In the genomic region with DNA sequence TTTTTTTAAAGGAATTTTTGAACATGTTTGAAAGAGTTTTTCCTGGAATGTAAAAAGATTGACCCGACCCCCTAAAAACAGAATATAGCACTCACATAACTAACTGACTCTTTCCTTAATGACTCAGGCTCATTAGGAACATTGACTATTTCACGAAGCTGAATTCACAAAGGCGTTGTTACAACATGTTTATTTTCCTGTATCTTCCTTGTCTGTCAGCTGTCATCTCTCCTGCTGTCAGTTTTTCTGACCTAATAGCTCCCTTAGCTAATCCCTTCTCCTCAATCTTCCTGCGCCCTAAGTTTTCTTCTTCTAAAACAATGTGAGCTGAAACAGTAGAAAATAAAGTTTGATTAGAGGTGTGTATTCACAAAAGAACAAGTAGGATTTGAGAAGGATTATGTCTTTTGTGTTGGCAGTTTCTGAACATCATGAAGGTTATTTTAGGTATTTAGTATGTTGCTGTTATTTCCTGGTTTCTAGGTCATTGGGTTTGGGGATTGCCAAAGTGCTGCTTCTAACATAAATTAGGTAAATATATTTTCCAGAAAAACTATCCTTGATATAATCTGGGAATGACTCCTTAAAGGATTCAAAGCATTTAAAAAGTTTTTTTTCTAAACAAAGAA, we compare ENCODE assay signal across 16 cellular contexts. TPM values are rescaled to one million over a fixed set of nuclear protein-coding genes. Genes with fewer than 3 reads are reported as not detected.
DNase-seq lines count a peak whose midpoint lies in the region; ATAC-seq, FAIRE-seq and TF ChIP-seq lines count a peak whose summit lies in the region.
"Had no signal": no experiment of that assay in that cellular context is flagged by ENCODE, and none has a peak within 500 bp of the region (broad histone marks: within the 10 kb centered on the region; RNA-seq: fewer than 3 reads in every experiment).

No MANE protein-coding gene starts in this region.

- H3K4me1 Mint-ChIP-seq in T-helper 2 cell treated with Interferon-gamma antibody and Interleukin-4, amounts not matched to agents 5 μg/mL and 100 μg/mL, for 36 hours (ENCODE audit: low read depth) = peaks cover 32% of the 10 kb centered on the region
- peaks cover 54% of the 10 kb centered on the region for H3K4me1 Mint-ChIP-seq in activated CD8-positive, alpha-beta T cell treated with anti-CD3 and anti-CD28 coated beads for 36 hours (ENCODE audit: low read depth)
- H3K4me1 Mint-ChIP-seq in memory B cell = peaks cover 36% of the 10 kb centered on the region

- CTCF ChIA-PET in activated CD8-positive, alpha-beta T cell treated with anti-CD3 and anti-CD28 coated beads for 36 hours (lab: Charles Lee) = interaction anchor here (1.1 to 2.0 kb wide), 5 partner anchors 8 to 53 kb away, joined by 3 to 9 read pairs (median 3); no protein-coding TSS in a partner anchor

- peak overlapping the region; percentile 62 for H3K27ac Mint-ChIP-seq in T-helper 2 cell treated with Interferon-gamma antibody and Interleukin-4, amounts not matched to agents 5 μg/mL and 100 μg/mL, for 36 hours
- peak overlapping the region; percentile 98 for H3K27ac Mint-ChIP-seq in activated CD8-positive, alpha-beta T cell treated with anti-CD3 and anti-CD28 coated beads for 36 hours
- H3K27ac Mint-ChIP-seq in memory B cell = peak overlapping the region; percentile 68

- TF ChIP-seq CTCF in activated CD8-positive, alpha-beta T cell treated with anti-CD3 and anti-CD28 coated beads for 36 hours (IDR thresholded peaks at IDR 0.05) = no peak

- H3K27me3 Mint-ChIP-seq in T-helper 2 cell treated with Interferon-gamma antibody and Interleukin-4, amounts not matched to agents 5 μg/mL and 100 μg/mL, for 36 hours (ENCODE audit: low read depth) = no peaks in the 10 kb centered on the region
- H3K27me3 Mint-ChIP-seq in activated CD8-positive, alpha-beta T cell treated with anti-CD3 and anti-CD28 coated beads for 36 hours = no peaks in the 10 kb centered on the region
- no peaks in the 10 kb centered on the region for H3K27me3 Mint-ChIP-seq in memory B cell

- peak overlapping the region; percentile 39 for H3K4me3 Mint-ChIP-seq in T-helper 2 cell treated with Interferon-gamma antibody and Interleukin-4, amounts not matched to agents 5 μg/mL and 100 μg/mL, for 36 hours
- peak overlapping the region; percentile 58 for H3K4me3 Mint-ChIP-seq in activated CD8-positive, alpha-beta T cell treated with anti-CD3 and anti-CD28 coated beads for 36 hours
- peak overlapping the region; percentile 19 for H3K4me3 Mint-ChIP-seq in memory B cell

- FAIRE-seq in GM12891 (lab: Jason Lieb, UNC) = no peak
- FAIRE-seq: pancreas had no signal

- intact Hi-C loops in activated CD8-positive, alpha-beta T cell treated with anti-CD3 and anti-CD28 coated beads for 36 hours (cut with micrococcal nuclease) = no loop called here
- intact Hi-C loops in sciatic nerve (cut with DNase I) = no loop called here

- no peaks in the 10 kb centered on the region for H3K9me3 Mint-ChIP-seq in T-helper 2 cell treated with Interferon-gamma antibody and Interleukin-4, amounts not matched to agents 5 μg/mL and 100 μg/mL, for 36 hours
- no peaks in the 10 kb centered on the region for H3K9me3 Mint-ChIP-seq in activated CD8-positive, alpha-beta T cell treated with anti-CD3 and anti-CD28 coated beads for 36 hours
- H3K9me3 Mint-ChIP-seq in memory B cell = no peaks in the 10 kb centered on the region

- DNase-seq in T-helper 2 cell treated with Interferon-gamma antibody and Interleukin-4, amounts not matched to agents 5 μg/mL and 100 μg/mL, for 36 hours (ENCODE audit: low spot score) = no peak
- no peak for DNase-seq in T-helper 2 cell
- no peak for DNase-seq in GM12891 (ENCODE audit: insufficient read length, low spot score)
- no peak for DNase-seq in activated CD8-positive, alpha-beta T cell treated with anti-CD3 and anti-CD28 coated beads for 36 hours
- DNase-seq in memory B cell (ENCODE audit: low spot score in 2 of 2) = no peak
- no peak for DNase-seq in stimulated activated CD4-positive, alpha-beta T cell treated with anti-CD3 and anti-CD28 coated beads, Interleukin-4, amount 100 ng/mL, for 24 hours
- no peak for DNase-seq in sciatic nerve (ENCODE audit: low spot score)
- DNase-seq: activated CD4-positive, CD25-positive, alpha-beta regulatory T cell; C1 segment of cervical spinal cord; DND-41; foreskin melanocyte; NCI-H2171 treated with DMSO at 0.1 percent for 48 hours; NCI-H774; pancreas; upper lobe of left lung had no signal

- ATAC-seq in activated CD8-positive, alpha-beta T cell treated with anti-CD3 and anti-CD28 coated beads for 36 hours = no peak
- no peak for ATAC-seq in memory B cell (ENCODE audit: low read depth)
- no peak for ATAC-seq in sciatic nerve
- no peak for ATAC-seq in HG03565 (IDR thresholded peaks at IDR 0.05; ENCODE audit: unreplicated experiment)
- ATAC-seq: pancreas had no signal

- TF ChIP-seq POLR2A in GM12891 (IDR thresholded peaks at IDR 0.05; ENCODE audit: low read depth, low read length) = peak; percentile 53

- POLR2A ChIA-PET in activated CD8-positive, alpha-beta T cell treated with anti-CD3 and anti-CD28 coated beads for 36 hours (lab: Charles Lee) = interaction anchor here (1.1 kb wide), 1 partner anchor 15 kb away, joined by 3 read pairs; no protein-coding TSS in a partner anchor

- H3K36me3 Mint-ChIP-seq in T-helper 2 cell treated with Interferon-gamma antibody and Interleukin-4, amounts not matched to agents 5 μg/mL and 100 μg/mL, for 36 hours (ENCODE audit: low read depth) = no peaks in the 10 kb centered on the region
- H3K36me3 Mint-ChIP-seq in activated CD8-positive, alpha-beta T cell treated with anti-CD3 and anti-CD28 coated beads for 36 hours (ENCODE audit: low read depth) = no peaks in the 10 kb centered on the region
- no peaks in the 10 kb centered on the region for H3K36me3 Mint-ChIP-seq in memory B cell

TF ChIP-seq in GM12891, 5 proteins besides CTCF, POLR2A, EP300 and RAD21:
- TF ChIP-seq POLR2AphosphoS5 (IDR thresholded peaks at IDR 0.05; ENCODE audit: low read depth, low read length) (peak; percentile 33; the same call in 1 of the 2 replicates), TAF1 (IDR thresholded peaks at IDR 0.05; ENCODE audit: low read depth, low read length) (no peak), POU2F2 (IDR thresholded peaks at IDR 0.05; ENCODE audit: low read depth, low read length) (no peak), SPI1 (IDR thresholded peaks at IDR 0.05; ENCODE audit: low read depth, low read length) (no peak)
TF ChIP-seq in GM12891: peak in this region for 1.

RNA-seq across cellular contexts. Expression of a gene that starts 4.6 kb away (rescaled TPM):
- polyA plus RNA-seq in GM12891 (2012; ENCODE audit: low read depth, missing spikeins) = 46.9 TPM
- 10 to 100 TPM; 53.5 to 55.3 TPM for total RNA-seq in activated CD8-positive, alpha-beta T cell treated with anti-CD3 and anti-CD28 coated beads for 36 hours
- total RNA-seq in sciatic nerve = 60.7 TPM
